Comparison of ENCODE assay signal across 10 cellular contexts in the genomic region with DNA sequence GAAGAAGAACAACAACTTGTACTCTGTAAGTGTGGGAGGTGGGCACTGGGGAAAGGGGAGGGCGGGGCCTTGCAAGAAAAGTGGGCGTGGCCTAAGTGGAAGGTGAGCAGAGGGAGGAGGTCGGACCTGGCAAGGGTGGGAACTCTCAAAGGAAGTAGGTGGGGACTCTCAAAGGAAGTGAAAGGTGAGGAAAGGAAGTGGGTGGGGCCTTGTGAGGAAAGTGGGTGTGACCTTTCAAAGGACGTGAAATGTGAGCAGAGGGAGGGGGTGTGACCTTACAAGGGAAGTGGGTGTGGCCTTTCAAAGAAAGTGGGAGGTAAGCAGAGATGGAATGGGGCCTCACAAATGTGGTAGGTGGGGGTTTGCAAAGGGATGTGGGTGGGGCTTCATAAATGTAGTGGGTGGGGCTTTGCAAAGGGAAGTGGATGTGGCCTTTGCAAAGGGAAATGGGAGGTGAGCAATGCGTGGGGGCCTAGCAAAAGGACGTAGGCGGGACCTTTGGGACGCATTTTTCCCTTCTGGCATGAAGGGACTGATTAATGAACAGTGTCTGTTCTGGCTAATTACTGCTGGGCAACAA. TPM values are rescaled to one million over a fixed set of nuclear protein-coding genes. Genes with fewer than 3 reads are reported as not detected.
A peak's percentile ranks its signal among the peaks of the same experiment; 100 is the strongest.
DNase-seq lines count a peak whose midpoint lies in the region; ATAC-seq and TF ChIP-seq lines count a peak whose summit lies in the region.
"Had no signal": no experiment of that assay in that cellular context is flagged by ENCODE, and none has a peak within 500 bp of the region (broad histone marks: within the 10 kb centered on the region; RNA-seq: fewer than 3 reads in every experiment).

No MANE protein-coding gene starts in this region.

- H3K4me3 ChIP-seq in breast epithelium: no peak overlapping the region
- H3K4me3 ChIP-seq in SK-N-MC: peak overlapping the region; percentile 52

- H3K4me1 Mint-ChIP-seq in MCF 10A (ENCODE audit: insufficient read depth, unreplicated experiment) (peaks cover 6% of the 10 kb centered on the region), nephron progenitor cell (no peaks in the 10 kb centered on the region)
- peaks cover 9% of the 10 kb centered on the region for H3K4me1 Mint-ChIP-seq in activated naive CD8-positive, alpha-beta T cell treated with anti-CD3 and anti-CD28 coated beads for 36 hours
- H3K4me1 Mint-ChIP-seq: nephron had no signal

- no peaks in the 10 kb centered on the region for H3K4me1 ChIP-seq in breast epithelium

- CTCF ChIA-PET in MCF 10A (lab: Yijun Ruan, JAX): interaction anchor here (0.6 kb wide), 1 partner anchor 36 kb away, joined by 3 read pairs; no protein-coding TSS in a partner anchor

- H3K9me3 Mint-ChIP-seq in MCF 10A (ENCODE audit: unreplicated experiment): peaks cover 8% of the 10 kb centered on the region
- H3K9me3 Mint-ChIP-seq in activated naive CD8-positive, alpha-beta T cell treated with anti-CD3 and anti-CD28 coated beads for 36 hours: peaks cover 11% of the 10 kb centered on the region
- peaks cover 61% of the 10 kb centered on the region for H3K9me3 Mint-ChIP-seq in nephron progenitor cell
- H3K9me3 Mint-ChIP-seq: activated naive CD4-positive, alpha-beta T cell treated with anti-CD3 and anti-CD28 coated beads, Interleukin-2, amount 50 U/mL, for 24 hours had no signal

- H3K27me3 Mint-ChIP-seq in MCF 10A (ENCODE audit: insufficient read depth, unreplicated experiment) (peaks cover 17% of the 10 kb centered on the region), nephron progenitor cell (ENCODE audit: low read depth, poor library complexity) (peaks cover 13% of the 10 kb centered on the region)
- H3K27me3 Mint-ChIP-seq in activated naive CD8-positive, alpha-beta T cell treated with anti-CD3 and anti-CD28 coated beads for 36 hours: no peaks in the 10 kb centered on the region
- H3K27me3 Mint-ChIP-seq: activated naive CD4-positive, alpha-beta T cell treated with anti-CD3 and anti-CD28 coated beads, Interleukin-2, amount 50 U/mL, for 24 hours had no signal

- no TSS peak for BruUV-seq in MCF 10A (replicated peaks; lab: Mats Ljungman, UMichigan)

- TF ChIP-seq CTCF in MCF 10A (IDR thresholded peaks at IDR 0.05; ENCODE audit: unreplicated experiment) (no peak), breast epithelium (IDR thresholded peaks at IDR 0.05) (no peak), nephron progenitor cell (IDR thresholded peaks at IDR 0.05) (no peak)

- ATAC-seq in GM18511 (IDR thresholded peaks at IDR 0.05; ENCODE audit: unreplicated experiment) (no peak), HG02852 (IDR thresholded peaks at IDR 0.05; ENCODE audit: unreplicated experiment) (no peak)

- intact Hi-C loops in MCF 10A (cut with micrococcal nuclease) (no loop called here), breast epithelium (cut with DNase I; ENCODE audit: low total_unique reads) (loop anchor here (5.0 kb wide), 1 partner anchor 1984 kb away; no protein-coding TSS in a partner anchor)

- H3K4me3 Mint-ChIP-seq in MCF 10A (ENCODE audit: unreplicated experiment) (no peak overlapping the region), nephron progenitor cell (no peak overlapping the region)
- no peak overlapping the region for H3K4me3 Mint-ChIP-seq in activated naive CD8-positive, alpha-beta T cell treated with anti-CD3 and anti-CD28 coated beads for 36 hours
- H3K4me3 Mint-ChIP-seq: activated naive CD4-positive, alpha-beta T cell treated with anti-CD3 and anti-CD28 coated beads, Interleukin-2, amount 50 U/mL, for 24 hours; nephron had no signal

- DNase-seq in MCF 10A (ENCODE audit: unreplicated experiment) (peak; percentile 92), breast epithelium (ENCODE audit: low spot score in 2 of 2) (no peak), SK-N-MC (ENCODE audit: low read depth, low spot score) (peak; percentile 77), nephron progenitor cell (peak; percentile 17), NCI-H2107 treated with DMSO at 0.1 percent for 48 hours (lab: John Stamatoyannopoulos, UW; ENCODE audit: unreplicated experiment) (no peak)
- peak; percentile 71 for DNase-seq in activated naive CD8-positive, alpha-beta T cell treated with anti-CD3 and anti-CD28 coated beads for 36 hours

- H3K36me3 ChIP-seq in breast epithelium: no peaks in the 10 kb centered on the region
- no peaks in the 10 kb centered on the region for H3K36me3 ChIP-seq in SK-N-MC (ENCODE audit: insufficient read depth, low read length)

- H3K27ac Mint-ChIP-seq in MCF 10A (ENCODE audit: low read depth, unreplicated experiment): no peak overlapping the region
- H3K27ac Mint-ChIP-seq in activated naive CD8-positive, alpha-beta T cell treated with anti-CD3 and anti-CD28 coated beads for 36 hours: peak overlapping the region; percentile 12
- H3K27ac Mint-ChIP-seq in nephron progenitor cell: no peak overlapping the region
- H3K27ac Mint-ChIP-seq: activated naive CD4-positive, alpha-beta T cell treated with anti-CD3 and anti-CD28 coated beads, Interleukin-2, amount 50 U/mL, for 24 hours; nephron had no signal

- H3K27me3 ChIP-seq in breast epithelium: no peaks in the 10 kb centered on the region

- H3K9me3 ChIP-seq in breast epithelium (peaks cover 0 to 8% of the 10 kb centered on the region in 2 donors), SK-N-MC (ENCODE audit: low read depth, low read length) (no peaks in the 10 kb centered on the region)

- POLR2A ChIA-PET in MCF 10A (lab: Yijun Ruan, JAX): no interaction called here

- TF ChIP-seq POLR2A in breast epithelium (IDR thresholded peaks at IDR 0.05): no peak

- H3K27ac ChIP-seq in breast epithelium (no peak overlapping the region), SK-N-MC (no peak overlapping the region)

- no peak overlapping the region for H3K9ac ChIP-seq in SK-N-MC (ENCODE audit: insufficient read length)

- H3K36me3 Mint-ChIP-seq in MCF 10A (ENCODE audit: insufficient read depth, unreplicated experiment) (no peaks in the 10 kb centered on the region), nephron progenitor cell (ENCODE audit: low read depth) (peaks cover 5% of the 10 kb centered on the region)
- H3K36me3 Mint-ChIP-seq in activated naive CD8-positive, alpha-beta T cell treated with anti-CD3 and anti-CD28 coated beads for 36 hours: no peaks in the 10 kb centered on the region
- H3K36me3 Mint-ChIP-seq: activated naive CD4-positive, alpha-beta T cell treated with anti-CD3 and anti-CD28 coated beads, Interleukin-2, amount 50 U/mL, for 24 hours had no signal

RNA-seq across cellular contexts. Expression of a gene that starts 25.9 kb away (rescaled TPM):
- total RNA-seq in MCF 10A (2022) (not detected in 2 replicates), breast epithelium (under 1 TPM in 2 of 3 donors, not detected in 1; 0.16 to 0.33 TPM)
- not detected for total RNA-seq in activated naive CD8-positive, alpha-beta T cell treated with anti-CD3 and anti-CD28 coated beads for 36 hours

RNA-seq across cellular contexts. Expression of a gene that starts 51.1 kb away (rescaled TPM):
- total RNA-seq in MCF 10A (2022) (9.9 and 10.7 TPM in 2 replicates), breast epithelium (10 to 100 TPM in 1 of 3 donors, 1 to 10 TPM in 2; 6.1 to 16.2 (median 9.2) TPM)
- total RNA-seq in activated naive CD8-positive, alpha-beta T cell treated with anti-CD3 and anti-CD28 coated beads for 36 hours: 10 to 100 TPM in 1 of 2 experiments, 1 to 10 TPM in 1; 9.5 to 10.3 TPM

Comparison
In these comparisons a context has a peak if more than half of its experiments do, and no peak if none do; other contexts are left out.
1. DNase-seq: peak in MCF 10A (single experiment), SK-N-MC (single experiment), activated naive CD8-positive, alpha-beta T cell treated with anti-CD3 and anti-CD28 coated beads for 36 hours (single experiment) and nephron progenitor cell (single experiment); none in breast epithelium (0 of 2) and NCI-H2107 treated with DMSO at 0.1 percent for 48 hours (single experiment).